ENCODE assay signal across 20 cellular contexts in genomic region chr15:33111051-33111451, GRCh38.
DNase-seq lines count a peak whose midpoint lies in the region; ATAC-seq and TF ChIP-seq lines count a peak whose summit lies in the region.
"Had no signal": no experiment of that assay in that cellular context is flagged by ENCODE, and none has a peak within 500 bp of the region (broad histone marks: within the 10 kb centered on the region; RNA-seq: fewer than 3 reads in every experiment).

No MANE protein-coding gene starts in this region.

- H3K4me3 ChIP-seq in A673 (ENCODE audit: low read depth, low read length, poor library complexity, severe bottlenecking) (no peak overlapping the region), fibroblast of villous mesenchyme (ENCODE audit: low read depth, low read length) (peak overlapping the region; percentile 12)
- H3K4me3 ChIP-seq: tibial nerve had no signal

- H3K4me1 Mint-ChIP-seq in activated T-helper 1 cell treated with anti-CD3 and anti-CD28 coated beads, Interleukin-12 subunit alpha, Interleukin-12 subunit beta, Interleukin-2, Interleukin-4 antibody, amounts not matched to agents 30 ng/mL and 10 ng/mL and 1 ng/mL, durations not matched to agents 14 hours and 24 hours and 36 hours (ENCODE audit: low read depth): no peaks in the 10 kb centered on the region

- ATAC-seq in HG02938 (IDR thresholded peaks at IDR 0.05; ENCODE audit: unreplicated experiment) (no peak), omental fat pad (ENCODE audit: low FRiP score) (no peak)
- ATAC-seq: HepG2 had no signal

- CTCF ChIA-PET in A673 (lab: Charles Lee): no interaction called here
- CTCF ChIA-PET in RWPE1 (lab: Yijun Ruan, JAX): no interaction called here

- peaks cover 4% of the 10 kb centered on the region for H3K4me1 ChIP-seq in A673 (ENCODE audit: insufficient read depth, low read length, poor library complexity, severe bottlenecking)
- H3K4me1 ChIP-seq: tibial nerve had no signal

- H3K36me3 Mint-ChIP-seq in activated T-helper 1 cell treated with anti-CD3 and anti-CD28 coated beads, Interleukin-12 subunit alpha, Interleukin-12 subunit beta, Interleukin-2, Interleukin-4 antibody, amounts not matched to agents 30 ng/mL and 10 ng/mL and 1 ng/mL, durations not matched to agents 14 hours and 24 hours and 36 hours (ENCODE audit: low read depth): no peaks in the 10 kb centered on the region

- H3K27ac ChIP-seq in A673 (ENCODE audit: low read depth, low read length, poor library complexity, severe bottlenecking) (no peak overlapping the region), RWPE1 (no peak overlapping the region)
- H3K27ac ChIP-seq: C4-2B, neutrophil, tibial nerve had no signal

- H3K27me3 ChIP-seq in A673 (replicated peaks; ENCODE audit: insufficient read depth, low read depth, low read length, poor library complexity): peaks cover 77% of the 10 kb centered on the region
- H3K27me3 ChIP-seq: neutrophil, tibial nerve had no signal

- no peaks in the 10 kb centered on the region for H3K9me3 ChIP-seq in A673 (ENCODE audit: low read depth, low read length, poor library complexity, severe bottlenecking)
- H3K9me3 ChIP-seq: neutrophil, tibial nerve had no signal

- H3K9me3 Mint-ChIP-seq in activated T-helper 1 cell treated with anti-CD3 and anti-CD28 coated beads, Interleukin-12 subunit alpha, Interleukin-12 subunit beta, Interleukin-2, Interleukin-4 antibody, amounts not matched to agents 30 ng/mL and 10 ng/mL and 1 ng/mL, durations not matched to agents 14 hours and 24 hours and 36 hours: peaks cover 4% of the 10 kb centered on the region

- no peak overlapping the region for H3K27ac Mint-ChIP-seq in activated T-helper 1 cell treated with anti-CD3 and anti-CD28 coated beads, Interleukin-12 subunit alpha, Interleukin-12 subunit beta, Interleukin-2, Interleukin-4 antibody, amounts not matched to agents 30 ng/mL and 10 ng/mL and 1 ng/mL, durations not matched to agents 14 hours and 24 hours and 36 hours

- DNase-seq in A673 (ENCODE audit: low spot score) (peak; percentile 44), HS-5 (ENCODE audit: low read depth) (peak; percentile 38), SW480 (ENCODE audit: low spot score) (peak; percentile 33), fibroblast of villous mesenchyme (ENCODE audit: low read depth) (peak; percentile 57), RWPE1 (ENCODE audit: low spot score) (no peak), omental fat pad (ENCODE audit: low spot score) (no peak)
- no peak for DNase-seq in activated T-helper 1 cell treated with anti-CD3 and anti-CD28 coated beads, Interleukin-12 subunit alpha, Interleukin-12 subunit beta, Interleukin-2, Interleukin-4 antibody, amounts not matched to agents 30 ng/mL and 10 ng/mL and 1 ng/mL, durations not matched to agents 14 hours and 24 hours and 36 hours (ENCODE audit: low spot score)
- DNase-seq: activated CD8-positive, alpha-beta memory T cell treated with anti-CD3 and anti-CD28 coated beads for 24 hours; central memory CD4-positive, alpha-beta T cell; effector CD8-positive, alpha-beta T cell; hypothalamus; MM.1S; NCI-H1930; NCI-H524; stimulated activated naive CD4-positive, alpha-beta T cell treated with Interleukin-2 at 50 U/mL for 16 hours had no signal

- H3K27me3 Mint-ChIP-seq in activated T-helper 1 cell treated with anti-CD3 and anti-CD28 coated beads, Interleukin-12 subunit alpha, Interleukin-12 subunit beta, Interleukin-2, Interleukin-4 antibody, amounts not matched to agents 30 ng/mL and 10 ng/mL and 1 ng/mL, durations not matched to agents 14 hours and 24 hours and 36 hours (ENCODE audit: insufficient read depth): peaks cover 9% of the 10 kb centered on the region

- POLR2A ChIA-PET in A673 (lab: Charles Lee; ENCODE audit: low non-redundant PET): no interaction called here
- POLR2A ChIA-PET in RWPE1 (lab: Yijun Ruan, JAX; ENCODE audit: low non-redundant PET): no interaction called here

- no peak overlapping the region for H3K4me3 Mint-ChIP-seq in activated T-helper 1 cell treated with anti-CD3 and anti-CD28 coated beads, Interleukin-12 subunit alpha, Interleukin-12 subunit beta, Interleukin-2, Interleukin-4 antibody, amounts not matched to agents 30 ng/mL and 10 ng/mL and 1 ng/mL, durations not matched to agents 14 hours and 24 hours and 36 hours

- TF ChIP-seq CTCF in A673 (conservative IDR thresholded peaks at IDR 0.05; ENCODE audit: low read depth, low read length) (no peak), fibroblast of villous mesenchyme (IDR thresholded peaks at IDR 0.05; ENCODE audit: insufficient read depth, low read depth, low read length) (no peak), RWPE1 (conservative IDR thresholded peaks at IDR 0.05; ENCODE audit: low read depth) (no peak), omental fat pad (IDR thresholded peaks at IDR 0.05) (no peak)

- intact Hi-C loops in A673 (cut with micrococcal nuclease; ENCODE audit: unreplicated experiment): no loop called here
- intact Hi-C loops in activated T-helper 1 cell treated with anti-CD3 and anti-CD28 coated beads, Interleukin-12 subunit alpha, Interleukin-12 subunit beta, Interleukin-2, Interleukin-4 antibody, amounts not matched to agents 30 ng/mL and 10 ng/mL and 1 ng/mL, durations not matched to agents 14 hours and 24 hours and 36 hours (cut with micrococcal nuclease): no loop called here

- H3K36me3 ChIP-seq in A673 (ENCODE audit: insufficient read depth, low read length, poor library complexity, severe bottlenecking): no peaks in the 10 kb centered on the region
- H3K36me3 ChIP-seq: neutrophil, tibial nerve had no signal

- no TSS peak for BruUV-seq in A673 (replicated peaks; lab: Mats Ljungman, UMichigan)

Comparison
In these comparisons a context has a peak if more than half of its experiments do, and no peak if none do; other contexts are left out.
1. DNase-seq: peak in A673 (single experiment), HS-5 (single experiment), SW480 (single experiment) and fibroblast of villous mesenchyme (single experiment); none in activated T-helper 1 cell treated with anti-CD3 and anti-CD28 coated beads, Interleukin-12 subunit alpha, Interleukin-12 subunit beta, Interleukin-2, Interleukin-4 antibody, amounts not matched to agents 30 ng/mL and 10 ng/mL and 1 ng/mL, durations not matched to agents 14 hours and 24 hours and 36 hours (single experiment), RWPE1 (single experiment) and omental fat pad (single experiment).